17 cellular contexts compared by ENCODE assay signal in genomic region chr2:232628466-232629200, GRCh38. TPM values are rescaled to one million over a fixed set of nuclear protein-coding genes. Genes with fewer than 3 reads are reported as not detected.
A peak's percentile ranks its signal among the peaks of the same experiment; 100 is the strongest.
DNase-seq lines count a peak whose midpoint lies in the region; ATAC-seq, FAIRE-seq and TF ChIP-seq lines count a peak whose summit lies in the region.
"Had no signal": no experiment of that assay in that cellular context is flagged by ENCODE, and none has a peak within 500 bp of the region (broad histone marks: within the 10 kb centered on the region; RNA-seq: fewer than 3 reads in every experiment).

No MANE protein-coding gene starts in this region.

- no peak for ATAC-seq in IMR-90 (ENCODE audit: low read depth)
- no peak for ATAC-seq in HG02852 (IDR thresholded peaks at IDR 0.05; ENCODE audit: unreplicated experiment)
- ATAC-seq in GM21528 (IDR thresholded peaks at IDR 0.05; ENCODE audit: low FRiP score, unreplicated experiment) = no peak

- no peak overlapping the region for H3K4me3 ChIP-seq in IMR-90 (ENCODE audit: insufficient read depth, low read depth, low read length)
- H3K4me3 ChIP-seq in esophagus muscularis mucosa = no peak overlapping the region
- H3K4me3 ChIP-seq in kidney (ENCODE audit: low read length in 2 of 2) = no peak overlapping the region
- no peak overlapping the region for H3K4me3 ChIP-seq in skeletal muscle tissue (ENCODE audit: low read length in 3 of 3)

- H4K8ac ChIP-seq in IMR-90 (ENCODE audit: low read depth in 2 of 2, low read length in 2 of 2) = no peak overlapping the region

- no peaks in the 10 kb centered on the region for H3K4me1 ChIP-seq in IMR-90 (ENCODE audit: control insufficient read depth, insufficient read depth, low read length)
- H3K4me1 ChIP-seq in esophagus muscularis mucosa = peaks cover under 1 to 16% (median 15%) of the 10 kb centered on the region in 4 donors
- H3K4me1 ChIP-seq in kidney (ENCODE audit: control insufficient read depth in 1 of 2, insufficient read depth in 1 of 2, low read depth in 1 of 2, low read length in 2 of 2) = peaks cover 0 to 3% of the 10 kb centered on the region in 2 donors
- H3K4me1 ChIP-seq in skeletal muscle tissue (ENCODE audit: control insufficient read depth in 3 of 3, insufficient read depth in 3 of 3, low read length in 3 of 3) = peaks cover 3 to 4% (median 4%) of the 10 kb centered on the region in 3 donors

- H4K20me1 ChIP-seq in IMR-90 (ENCODE audit: insufficient read depth, low read length) = no peaks in the 10 kb centered on the region

- no peaks in the 10 kb centered on the region for H3K36me3 Mint-ChIP-seq in activated T-helper 2 cell treated with anti-CD3 and anti-CD28 coated beads, Interferon-gamma antibody, Interleukin-2, Interleukin-4, amounts not matched to agents 10 μg/mL and 5 μg/mL and 100 μg/mL, durations not matched to agents 14 hours and 24 hours and 36 hours (ENCODE audit: low read depth)

- H2AK5ac ChIP-seq in IMR-90 (ENCODE audit: low read depth, low read length) = no peak overlapping the region

- dilution Hi-C loops in IMR-90 (cut with HindIII; ENCODE audit: low sequenced_read_pairs, unreplicated experiment) = no loop called here

- TF ChIP-seq CTCF in IMR-90 (conservative IDR thresholded peaks at IDR 0.05; ENCODE audit: low read depth, low read length) (no peak), esophagus muscularis mucosa (IDR thresholded peaks at IDR 0.05) (no peak), kidney (IDR thresholded peaks at IDR 0.05; ENCODE audit: borderline replicate concordance, extremely low read depth, insufficient read depth) (no peak)

- H3K9me3 ChIP-seq in IMR-90 (ENCODE audit: control insufficient read depth, insufficient read depth, low read length) (no peaks in the 10 kb centered on the region), esophagus muscularis mucosa (no peaks in the 10 kb centered on the region), kidney (ENCODE audit: control insufficient read depth in 1 of 2, low read length in 2 of 2) (no peaks in the 10 kb centered on the region), skeletal muscle tissue (ENCODE audit: control insufficient read depth in 3 of 3, low read length in 3 of 3) (no peaks in the 10 kb centered on the region)

- no TSS peak for BruUV-seq in IMR-90 (replicated peaks; lab: Mats Ljungman, UMichigan)

- DNase-seq in IMR-90 (no peak), esophagus muscularis mucosa (ENCODE audit: extremely low spot score) (no peak), kidney (peak; percentile 18), NCI-H1417 treated with DMSO at 0.1 percent for 48 hours (lab: John Stamatoyannopoulos, UW) (no peak)
- no peak for DNase-seq in activated T-helper 2 cell treated with anti-CD3 and anti-CD28 coated beads, Interferon-gamma antibody, Interleukin-2, Interleukin-4, amounts not matched to agents 10 μg/mL and 5 μg/mL and 100 μg/mL, durations not matched to agents 14 hours and 24 hours and 36 hours (ENCODE audit: low spot score)
- DNase-seq: activated CD4-positive, CD25-positive, alpha-beta regulatory T cell; COR-L47; NCI-H187 treated with DMSO at 0.1 percent for 48 hours; NCI-H510A; SHP77 treated with DMSO at 0.1 percent for 48 hours; stimulated activated naive CD4-positive, alpha-beta T cell treated with Interleukin-2 at 50 U/mL for 16 hours; T-helper 2 cell had no signal

- intact Hi-C loops in IMR-90 (cut with micrococcal nuclease) = no loop called here
- intact Hi-C loops in esophagus muscularis mucosa (cut with DNase I) = no loop called here
- intact Hi-C loops in kidney (cut with DNase I) = no loop called here
- intact Hi-C loops in activated T-helper 2 cell treated with anti-CD3 and anti-CD28 coated beads, Interferon-gamma antibody, Interleukin-2, Interleukin-4, amounts not matched to agents 10 μg/mL and 5 μg/mL and 100 μg/mL, durations not matched to agents 14 hours and 24 hours and 36 hours (cut with micrococcal nuclease) = no loop called here

- no peak overlapping the region for H3K4me3 Mint-ChIP-seq in activated T-helper 2 cell treated with anti-CD3 and anti-CD28 coated beads, Interferon-gamma antibody, Interleukin-2, Interleukin-4, amounts not matched to agents 10 μg/mL and 5 μg/mL and 100 μg/mL, durations not matched to agents 14 hours and 24 hours and 36 hours (ENCODE audit: low read depth)
- H3K4me3 Mint-ChIP-seq: dendritic cell treated with granulocyte-macrophage colony-stimulating factor and Interleukin-4, amounts not matched to agents 40 ng/mL and 50 ng/mL, for 4 days had no signal

- H3K4ac ChIP-seq in IMR-90 (ENCODE audit: low read depth, low read length) = no peak overlapping the region

- CTCF ChIA-PET in IMR-90 (lab: Yijun Ruan, JAX) = interaction anchor here (0.6 kb wide), 1 partner anchor 142 kb away, joined by 5 read pairs; no protein-coding TSS in a partner anchor

- H3K23ac ChIP-seq in IMR-90 (ENCODE audit: low read depth, low read length) = no peak overlapping the region

- H3K36me3 ChIP-seq in IMR-90 (ENCODE audit: control insufficient read depth, insufficient read depth, low read length) (no peaks in the 10 kb centered on the region), esophagus muscularis mucosa (no peaks in the 10 kb centered on the region), kidney (ENCODE audit: control insufficient read depth in 1 of 2, insufficient read depth in 2 of 2, low read length in 2 of 2) (no peaks in the 10 kb centered on the region), skeletal muscle tissue (ENCODE audit: control insufficient read depth in 3 of 3, insufficient read depth in 3 of 3, low read length in 3 of 3) (no peaks in the 10 kb centered on the region)

- no peak overlapping the region for H4K5ac ChIP-seq in IMR-90 (ENCODE audit: low read depth, low read length)

- POLR2A ChIA-PET in IMR-90 (lab: Charles Lee; ENCODE audit: unreplicated experiment) = no interaction called here

- no CpG with 5 or more reads among the region's 11 CpGs for WGBS in IMR-90 (ENCODE audit: extremely low coverage in 2 of 2, insufficient read length in 1 of 2), 2 experiments
- 82% methylated on average over 11 of the region's 11 CpGs for WGBS in esophagus muscularis mucosa

- TF ChIP-seq RAD21 in IMR-90 (IDR thresholded peaks at IDR 0.05; ENCODE audit: low read length) = no peak

- FAIRE-seq in kidney (lab: Jason Lieb, UNC) = no peak
- FAIRE-seq: astrocyte had no signal

- H3K18ac ChIP-seq in IMR-90 (ENCODE audit: low read depth, low read length) = no peak overlapping the region

- H2BK15ac ChIP-seq in IMR-90 (ENCODE audit: low read depth, low read length) = no peak overlapping the region

- no peaks in the 10 kb centered on the region for H3K79me1 ChIP-seq in IMR-90 (ENCODE audit: low read depth in 1 of 2, low read length in 2 of 2)

- no peak overlapping the region for H3K14ac ChIP-seq in IMR-90 (replicated peaks; ENCODE audit: low read depth, low read length)

- no peak overlapping the region for H2BK120ac ChIP-seq in IMR-90 (ENCODE audit: low read depth, low read length)

- H3K27me3 ChIP-seq in IMR-90 (ENCODE audit: control insufficient read depth, insufficient read depth, low read length) (peaks cover 46% of the 10 kb centered on the region), esophagus muscularis mucosa (peaks cover 1 to 72% (median 15%) of the 10 kb centered on the region in 4 donors), skeletal muscle tissue (ENCODE audit: control insufficient read depth in 3 of 3, insufficient read depth in 3 of 3, low read length in 3 of 3) (peaks cover 6 to 19% (median 8%) of the 10 kb centered on the region in 3 donors)

- no peak overlapping the region for H2AK9ac ChIP-seq in IMR-90 (replicated peaks; ENCODE audit: low read depth, low read length, poor library complexity)

- no peak overlapping the region for H2BK20ac ChIP-seq in IMR-90 (ENCODE audit: low read depth, low read length)

- H4K91ac ChIP-seq in IMR-90 (ENCODE audit: insufficient read depth, low read depth, low read length) = no peak overlapping the region

- no peak for TF ChIP-seq EP300 in esophagus muscularis mucosa (IDR thresholded peaks at IDR 0.05)

- in situ Hi-C loops in IMR-90 (cut with MboI; ENCODE audit: low sequenced_read_pairs) = no loop called here

- H3K9me1 ChIP-seq in IMR-90 (ENCODE audit: insufficient read depth, low read length) = no peaks in the 10 kb centered on the region

- TF ChIP-seq POLR2A in IMR-90 (IDR thresholded peaks at IDR 0.05; ENCODE audit: low read depth, low read length) (no peak), esophagus muscularis mucosa (IDR thresholded peaks at IDR 0.05; ENCODE audit: low read depth) (no peak)

- H2BK5ac ChIP-seq in IMR-90 (ENCODE audit: low read depth, low read length, poor library complexity, severe bottlenecking) = no peak overlapping the region

- H3K27ac ChIP-seq in IMR-90 (ENCODE audit: insufficient read depth, low read length) (no peak overlapping the region), esophagus muscularis mucosa (replicated peaks in 1 of 4) (peak overlapping the region; percentile 18 to 55 (median 40)), kidney (ENCODE audit: low read depth in 2 of 2, low read length in 2 of 2) (peak overlapping the region in 1 of 2 donors; percentile 32), skeletal muscle tissue (ENCODE audit: low read depth, low read length) (peak overlapping the region; percentile 25)

- H3K9ac ChIP-seq in IMR-90 (ENCODE audit: low read depth, low read length) = no peak overlapping the region
- H3K9ac ChIP-seq in kidney (ENCODE audit: low read length in 2 of 2) = no peak overlapping the region
- H3K9ac ChIP-seq in skeletal muscle tissue (ENCODE audit: low read depth in 1 of 3, low read length in 3 of 3) = no peak overlapping the region

- H3K4me1 Mint-ChIP-seq in activated T-helper 2 cell treated with anti-CD3 and anti-CD28 coated beads, Interferon-gamma antibody, Interleukin-2, Interleukin-4, amounts not matched to agents 10 μg/mL and 5 μg/mL and 100 μg/mL, durations not matched to agents 14 hours and 24 hours and 36 hours (ENCODE audit: low read depth) = peaks cover 5% of the 10 kb centered on the region

- H3K4me2 ChIP-seq in IMR-90 (ENCODE audit: low read depth, low read length) = no peak overlapping the region

- no peak overlapping the region for H3K56ac ChIP-seq in IMR-90 (ENCODE audit: extremely low read depth, insufficient read depth, low read length)

- H3K27ac Mint-ChIP-seq in activated T-helper 2 cell treated with anti-CD3 and anti-CD28 coated beads, Interferon-gamma antibody, Interleukin-2, Interleukin-4, amounts not matched to agents 10 μg/mL and 5 μg/mL and 100 μg/mL, durations not matched to agents 14 hours and 24 hours and 36 hours = no peak overlapping the region
- H3K27ac Mint-ChIP-seq: dendritic cell treated with granulocyte-macrophage colony-stimulating factor and Interleukin-4, amounts not matched to agents 40 ng/mL and 50 ng/mL, for 4 days had no signal

- peak overlapping the region; percentile 14 for H2AFZ ChIP-seq in IMR-90 (replicated peaks; ENCODE audit: low read length, poor library complexity)

- peaks cover 33% of the 10 kb centered on the region for H3K27me3 Mint-ChIP-seq in activated T-helper 2 cell treated with anti-CD3 and anti-CD28 coated beads, Interferon-gamma antibody, Interleukin-2, Interleukin-4, amounts not matched to agents 10 μg/mL and 5 μg/mL and 100 μg/mL, durations not matched to agents 14 hours and 24 hours and 36 hours (ENCODE audit: low read depth)

- H3K9me3 Mint-ChIP-seq in activated T-helper 2 cell treated with anti-CD3 and anti-CD28 coated beads, Interferon-gamma antibody, Interleukin-2, Interleukin-4, amounts not matched to agents 10 μg/mL and 5 μg/mL and 100 μg/mL, durations not matched to agents 14 hours and 24 hours and 36 hours = no peaks in the 10 kb centered on the region
- H3K9me3 Mint-ChIP-seq: dendritic cell treated with granulocyte-macrophage colony-stimulating factor and Interleukin-4, amounts not matched to agents 40 ng/mL and 50 ng/mL, for 4 days had no signal

RNA-seq across cellular contexts. Expression of gene EFHD1, which starts 4.8 kb away (rescaled TPM):
- not detected in 2 replicates for total RNA-seq in IMR-90 (2012; rRNA removed)
- polyA plus RNA-seq in IMR-90 (2012; rRNA removed) = 0.27 and 0.36 TPM in 2 replicates
- polyA plus RNA-seq in IMR-90 (2012; cell fraction: cytosol; rRNA removed) = 0.11 and 0.16 TPM in 2 replicates
- polyA plus RNA-seq in IMR-90 (2012; cell fraction: nucleus; rRNA removed; ENCODE audit: low replicate concordance) = 0.03 and 0.05 TPM in 2 replicates
- total RNA-seq in esophagus muscularis mucosa = 10 to 100 TPM; 13.3 to 23.7 (median 15.3) TPM
- 129 TPM for total RNA-seq in kidney
- 280 TPM for polyA plus RNA-seq in kidney (ENCODE audit: insufficient read depth, low read depth, low replicate concordance)
- total RNA-seq in skeletal muscle tissue = 2.1 TPM
- total RNA-seq in activated T-helper 2 cell treated with anti-CD3 and anti-CD28 coated beads, Interferon-gamma antibody, Interleukin-2, Interleukin-4, amounts not matched to agents 10 μg/mL and 5 μg/mL and 100 μg/mL, durations not matched to agents 14 hours and 24 hours and 36 hours = 0.16 and 0.48 TPM in 2 replicates
